35 cellular contexts compared by ENCODE assay signal in the genomic region with DNA sequence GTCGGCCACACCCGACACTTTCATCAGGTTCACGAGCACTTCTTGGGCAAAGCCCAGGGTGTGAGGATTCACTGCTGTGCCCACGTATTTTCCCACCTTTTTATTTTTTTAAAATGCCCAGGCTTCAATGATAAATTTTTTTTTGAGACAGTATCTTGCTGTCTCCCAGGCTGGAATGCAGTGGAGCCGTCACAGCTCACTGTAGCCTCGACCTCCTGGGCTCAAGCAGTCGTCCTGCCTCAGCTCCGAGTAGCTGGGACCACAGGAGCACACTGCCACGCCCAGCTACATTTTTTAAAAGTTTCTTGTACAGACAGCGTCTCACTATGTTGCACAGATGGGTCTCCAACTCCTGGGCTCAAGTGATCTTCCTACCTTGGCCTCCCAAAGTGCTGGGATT. TPM values are rescaled to one million over a fixed set of nuclear protein-coding genes. Genes with fewer than 3 reads are reported as not detected.
"Had no signal": no experiment of that assay in that cellular context is flagged by ENCODE, and none has a peak within 500 bp of the region (broad histone marks: within the 10 kb centered on the region; RNA-seq: fewer than 3 reads in every experiment).

No MANE protein-coding gene starts in this region.

- FAIRE-seq: colon had no signal

- H3K36me3 Mint-ChIP-seq: naive B cell; natural killer cell treated with Interleukin-12 subunit alpha and Interleukin-12 subunit beta and Interleukin-15 and Interleukin-18, amount 100 ng/mL, for 72 hours; stimulated activated effector memory CD8-positive, alpha-beta T cell treated with anti-CD3 and anti-CD28 coated beads, Interleukin-12 subunit alpha, Interleukin-12 subunit beta, amount 100 ng/mL, for 72 hours had no signal

- H3K9me3 Mint-ChIP-seq: dendritic cell treated with granulocyte-macrophage colony-stimulating factor and Interleukin-4, amounts not matched to agents 40 ng/mL and 50 ng/mL, for 4 days; endodermal cell; immature natural killer cell; naive B cell; natural killer cell treated with Interleukin-12 subunit alpha and Interleukin-12 subunit beta and Interleukin-15 and Interleukin-18, amount 100 ng/mL, for 72 hours; neural crest cell; stimulated activated effector memory CD8-positive, alpha-beta T cell treated with anti-CD3 and anti-CD28 coated beads, Interleukin-12 subunit alpha, Interleukin-12 subunit beta, amount 100 ng/mL, for 72 hours had no signal

- H3K4me3 ChIP-seq: gastrocnemius medialis, heart right ventricle, left ventricle myocardium inferior, lower lobe of right lung, stomach, thyroid gland, vagina had no signal

- H3K9me3 ChIP-seq: gastrocnemius medialis, heart right ventricle, left ventricle myocardium inferior, lower lobe of right lung, stomach, thyroid gland, vagina had no signal

- H3K27me3 ChIP-seq: thyroid gland, vagina had no signal

- H3K9ac ChIP-seq: parathyroid adenoma had no signal

- H3K4me1 Mint-ChIP-seq: immature natural killer cell, neural crest cell had no signal

- H3K79me2 ChIP-seq: parathyroid adenoma had no signal

- H3K27ac Mint-ChIP-seq: dendritic cell treated with granulocyte-macrophage colony-stimulating factor and Interleukin-4, amounts not matched to agents 40 ng/mL and 50 ng/mL, for 4 days; endodermal cell; immature natural killer cell; naive B cell; natural killer cell treated with Interleukin-12 subunit alpha and Interleukin-12 subunit beta and Interleukin-15 and Interleukin-18, amount 100 ng/mL, for 72 hours; progenitor cell of endocrine pancreas; stimulated activated effector memory CD8-positive, alpha-beta T cell treated with anti-CD3 and anti-CD28 coated beads, Interleukin-12 subunit alpha, Interleukin-12 subunit beta, amount 100 ng/mL, for 72 hours had no signal

- H3K4me3 Mint-ChIP-seq: dendritic cell treated with granulocyte-macrophage colony-stimulating factor and Interleukin-4, amounts not matched to agents 40 ng/mL and 50 ng/mL, for 4 days; endodermal cell; immature natural killer cell; naive B cell; natural killer cell treated with Interleukin-12 subunit alpha and Interleukin-12 subunit beta and Interleukin-15 and Interleukin-18, amount 100 ng/mL, for 72 hours; neural crest cell; stimulated activated effector memory CD8-positive, alpha-beta T cell treated with anti-CD3 and anti-CD28 coated beads, Interleukin-12 subunit alpha, Interleukin-12 subunit beta, amount 100 ng/mL, for 72 hours had no signal

- DNase-seq: effector CD8-positive, alpha-beta T cell; endodermal cell; gastrocnemius medialis; heart right ventricle; hypothalamus; immature natural killer cell; islet precursor cell; kidney glomerular epithelial cell; left colon; left ventricle myocardium inferior; lower lobe of right lung; naive B cell; stimulated activated CD4-positive, alpha-beta T cell treated with anti-CD3 and anti-CD28 coated beads, Interleukin-2, amount 100 ng/mL, for 24 hours; stimulated activated CD4-positive, alpha-beta T cell treated with anti-CD3 and anti-CD28 coated beads, Interleukin-4, amount 100 ng/mL, for 24 hours; stimulated activated naive CD4-positive, alpha-beta T cell treated with Interleukin-2 at 50 U/mL for 16 hours; stomach; thyroid gland; trophoblast cell had no signal

- H3K27ac ChIP-seq: epithelial cell of prostate, gastrocnemius medialis, heart right ventricle, left ventricle myocardium inferior, lower lobe of right lung, parathyroid adenoma, stomach, thyroid gland, vagina had no signal

- H2AFZ ChIP-seq: parathyroid adenoma had no signal

RNA-seq across cellular contexts. Expression of gene UTS2R, which starts 17.8 kb away (rescaled TPM):
- total RNA-seq: esophagus mucosa; gastrocnemius medialis; left colon; lower lobe of right lung; mesenteric fat pad; mononuclear cell; natural killer cell treated with Interleukin-12 subunit alpha and Interleukin-12 subunit beta and Interleukin-15 and Interleukin-18, amount 100 ng/mL, for 72 hours; neural crest cell; osteoblast; sciatic nerve; stomach; subcutaneous adipose tissue; temporal lobe; ureter; vagina had no signal

RNA-seq across cellular contexts. Expression of gene TEX19, which starts 30.3 kb away (rescaled TPM):
- total RNA-seq: esophagus mucosa; heart right ventricle; left colon; left ventricle myocardium inferior; lower lobe of right lung; mesenteric fat pad; mononuclear cell; natural killer cell treated with Interleukin-12 subunit alpha and Interleukin-12 subunit beta and Interleukin-15 and Interleukin-18, amount 100 ng/mL, for 72 hours; progenitor cell of endocrine pancreas; sciatic nerve; stomach; subcutaneous adipose tissue; temporal lobe; ureter; vagina had no signal

RNA-seq across cellular contexts. Expression of gene SECTM1, which starts 55.8 kb away (rescaled TPM):
- total RNA-seq: endodermal cell, neural crest cell, progenitor cell of endocrine pancreas had no signal
